In the genomic region with DNA sequence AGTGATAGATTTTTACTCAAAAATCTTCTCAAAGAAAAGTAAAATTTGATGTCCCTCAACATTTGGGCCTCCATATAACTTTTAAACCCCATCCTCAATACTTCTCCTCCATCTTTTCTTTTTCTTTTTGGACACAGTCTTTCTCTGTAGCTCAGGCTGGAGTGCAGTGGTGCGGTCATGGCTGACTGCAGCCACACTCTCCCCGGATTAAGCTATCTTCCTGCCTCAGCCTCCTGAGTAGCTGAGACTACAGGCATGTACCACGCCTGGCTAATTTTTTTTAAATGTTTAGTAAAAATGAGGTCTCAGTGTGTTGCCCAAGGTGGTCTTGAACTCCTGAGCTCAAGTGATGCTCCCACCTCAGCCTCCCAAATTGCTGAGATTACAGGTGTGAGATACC, we compare ENCODE assay signal across 15 cellular contexts. TPM values are rescaled to one million over a fixed set of nuclear protein-coding genes. Genes with fewer than 3 reads are reported as not detected.
A peak's percentile ranks its signal among the peaks of the same experiment; 100 is the strongest.
DNase-seq lines count a peak whose midpoint lies in the region; ATAC-seq and TF ChIP-seq lines count a peak whose summit lies in the region.
"Had no signal": no experiment of that assay in that cellular context is flagged by ENCODE, and none has a peak within 500 bp of the region (broad histone marks: within the 10 kb centered on the region; RNA-seq: fewer than 3 reads in every experiment).

No MANE protein-coding gene starts in this region.

- no peaks in the 10 kb centered on the region for H3K27me3 Mint-ChIP-seq in activated CD4-positive, alpha-beta T cell treated with anti-CD3 and anti-CD28 coated beads, Interleukin-2, amount 10 ng/mL, durations not matched to agents 24 days and 14 days
- H3K27me3 Mint-ChIP-seq in type B pancreatic cell = no peaks in the 10 kb centered on the region

- H3K27ac ChIP-seq in OCI-LY3 (ENCODE audit: low read length) = no peak overlapping the region
- H3K27ac ChIP-seq: 22Rv1, coronary artery, neural progenitor cell had no signal

- H3K36me3 Mint-ChIP-seq in activated CD4-positive, alpha-beta T cell treated with anti-CD3 and anti-CD28 coated beads, Interleukin-2, amount 10 ng/mL, durations not matched to agents 24 days and 14 days (ENCODE audit: low read depth) = peaks cover 19% of the 10 kb centered on the region
- H3K36me3 Mint-ChIP-seq in type B pancreatic cell = no peaks in the 10 kb centered on the region

- peaks cover 91% of the 10 kb centered on the region for H3K79me2 ChIP-seq in OCI-LY3 (ENCODE audit: low read length)

- no peak overlapping the region for H3K4me3 ChIP-seq in OCI-LY3 (ENCODE audit: low read length)
- H3K4me3 ChIP-seq: coronary artery, neural progenitor cell had no signal

- no peaks in the 10 kb centered on the region for H3K27me3 ChIP-seq in OCI-LY3 (ENCODE audit: low read depth, low read length)
- H3K27me3 ChIP-seq: neural progenitor cell had no signal

- peaks cover 3% of the 10 kb centered on the region for H3K36me3 ChIP-seq in OCI-LY3 (replicated peaks; ENCODE audit: low read depth, low read length)

- no peaks in the 10 kb centered on the region for H3K9me3 ChIP-seq in OCI-LY3 (ENCODE audit: insufficient read depth, low read length)
- H3K9me3 ChIP-seq: Caco-2 had no signal

- in situ Hi-C loops in ACHN (cut with HindIII; ENCODE audit: low pct_ligation_motif_present, low pct_unique_long_range_greater_than_20kb, low sequenced_read_pairs) = no loop called here

- intact Hi-C loops in activated CD4-positive, alpha-beta T cell treated with anti-CD3 and anti-CD28 coated beads, Interleukin-2, amount 10 ng/mL, durations not matched to agents 24 days and 14 days (cut with micrococcal nuclease) = no loop called here

- TF ChIP-seq CTCF in OCI-LY3 (IDR thresholded peaks at IDR 0.05; ENCODE audit: low read depth, low read length) (no peak), type B pancreatic cell (conservative IDR thresholded peaks at IDR 0.05) (no peak)

- H3K9ac ChIP-seq in OCI-LY3 (ENCODE audit: low read length) = no peak overlapping the region
- H3K9ac ChIP-seq: neural progenitor cell had no signal

- peaks cover 61% of the 10 kb centered on the region for H4K20me1 ChIP-seq in OCI-LY3 (ENCODE audit: insufficient read depth, low read length)

- H2AFZ ChIP-seq in OCI-LY3 (ENCODE audit: low read depth, low read length) = no peak overlapping the region
- H2AFZ ChIP-seq: neural progenitor cell had no signal

- ATAC-seq in HG02763 (IDR thresholded peaks at IDR 0.05; ENCODE audit: unreplicated experiment) = peak; percentile 43
- ATAC-seq in HG03135 (IDR thresholded peaks at IDR 0.05; ENCODE audit: unreplicated experiment) = no peak

- peak overlapping the region; percentile 5; the same call in 1 of the 2 replicates for H3K4me2 ChIP-seq in OCI-LY3 (ENCODE audit: low read length)
- H3K4me2 ChIP-seq: neural progenitor cell had no signal

- H3K4me3 Mint-ChIP-seq in activated CD4-positive, alpha-beta T cell treated with anti-CD3 and anti-CD28 coated beads, Interleukin-2, amount 10 ng/mL, durations not matched to agents 24 days and 14 days = no peak overlapping the region
- no peak overlapping the region for H3K4me3 Mint-ChIP-seq in type B pancreatic cell
- H3K4me3 Mint-ChIP-seq: neural progenitor cell had no signal

- DNase-seq in activated CD4-positive, alpha-beta T cell treated with anti-CD3 and anti-CD28 coated beads, Interleukin-2, amount 10 ng/mL, durations not matched to agents 24 days and 14 days = no peak
- no peak for DNase-seq in activated CD4-positive, alpha-beta T cell treated with anti-CD3 and anti-CD28 coated beads, Interleukin-2, amount 50 U/mL, for 1 hour
- DNase-seq in type B pancreatic cell (ENCODE audit: extremely low spot score, unreplicated experiment) (no peak), DMS114 treated with DMSO at 0.1 percent for 48 hours (lab: John Stamatoyannopoulos, UW; ENCODE audit: unreplicated experiment) (no peak), ACHN (no peak)
- DNase-seq: Caco-2, hypothalamus, substantia nigra, SW 1271 had no signal

- H3K27ac Mint-ChIP-seq in activated CD4-positive, alpha-beta T cell treated with anti-CD3 and anti-CD28 coated beads, Interleukin-2, amount 10 ng/mL, durations not matched to agents 24 days and 14 days = peak overlapping the region; percentile 41
- peak overlapping the region; percentile 43 for H3K27ac Mint-ChIP-seq in type B pancreatic cell
- H3K27ac Mint-ChIP-seq: neural progenitor cell had no signal

- peaks cover 28% of the 10 kb centered on the region for H3K4me1 ChIP-seq in OCI-LY3 (ENCODE audit: low read length)
- H3K4me1 ChIP-seq: Caco-2 had no signal

- peaks cover 7% of the 10 kb centered on the region for H3K9me3 Mint-ChIP-seq in activated CD4-positive, alpha-beta T cell treated with anti-CD3 and anti-CD28 coated beads, Interleukin-2, amount 10 ng/mL, durations not matched to agents 24 days and 14 days
- H3K9me3 Mint-ChIP-seq in type B pancreatic cell = peaks cover 3% of the 10 kb centered on the region

- H3K4me1 Mint-ChIP-seq in activated CD4-positive, alpha-beta T cell treated with anti-CD3 and anti-CD28 coated beads, Interleukin-2, amount 10 ng/mL, durations not matched to agents 24 days and 14 days = peaks cover 30% of the 10 kb centered on the region
- H3K4me1 Mint-ChIP-seq in type B pancreatic cell (ENCODE audit: unreplicated experiment) = no peaks in the 10 kb centered on the region
- H3K4me1 Mint-ChIP-seq: neural progenitor cell had no signal

RNA-seq across cellular contexts. Expression of a gene that starts 33.1 kb away (rescaled TPM):
- 24.2 and 26.2 TPM in 2 replicates for total RNA-seq in activated CD4-positive, alpha-beta T cell treated with anti-CD3 and anti-CD28 coated beads, Interleukin-2, amount 10 ng/mL, durations not matched to agents 24 days and 14 days
- 35.2 and 38.1 TPM in 2 replicates for total RNA-seq in type B pancreatic cell (ENCODE audit: low replicate concordance)
